In the genomic region with DNA sequence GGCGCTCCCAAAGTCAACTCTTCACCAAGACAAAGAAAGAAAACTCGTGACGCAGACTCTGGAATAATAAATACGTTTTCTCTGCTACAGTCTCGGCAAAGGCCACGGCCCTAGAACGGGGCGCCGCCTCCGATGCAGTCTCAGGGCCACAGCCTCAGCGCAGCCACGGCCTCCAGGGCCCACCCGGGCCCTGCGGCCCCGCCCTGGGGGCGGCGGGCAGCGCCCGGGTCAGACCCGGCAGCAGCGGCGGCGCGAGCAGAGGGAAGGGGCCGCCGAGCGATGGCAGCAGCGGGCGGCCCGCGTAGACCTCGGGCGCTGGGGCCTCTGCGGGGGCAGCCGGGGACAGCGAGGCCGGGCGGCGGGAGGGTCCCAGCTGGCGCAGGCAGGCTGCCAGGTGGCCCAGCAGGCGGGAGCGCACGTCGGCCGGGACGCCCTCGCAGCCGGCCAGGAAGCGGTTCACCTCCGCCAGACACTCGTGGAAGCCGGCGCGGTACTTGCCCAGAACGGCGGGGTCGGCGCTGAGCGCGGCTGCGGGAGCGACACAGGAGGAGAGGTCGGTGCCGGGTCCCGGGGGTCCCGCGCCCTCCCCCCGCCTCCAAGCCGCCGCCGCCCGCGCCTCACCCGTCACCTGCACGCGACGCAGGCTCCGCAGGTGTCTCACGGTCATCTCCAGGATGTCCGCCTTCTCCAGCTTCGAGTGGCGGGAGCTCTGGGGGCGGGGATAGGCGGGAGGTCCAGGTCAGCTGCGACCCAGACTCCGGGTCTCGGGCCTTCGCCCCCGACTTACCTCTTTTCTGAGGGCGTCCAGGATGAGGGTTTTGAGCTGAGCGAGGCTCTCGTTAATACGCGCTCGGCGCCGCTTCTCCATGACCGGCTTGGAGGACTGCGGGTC, we compare ENCODE assay signal across 1 cellular context.
TF ChIP-seq lines count a peak whose summit lies in the region.

No MANE protein-coding gene starts in this region.

TF ChIP-seq in K562, 482 proteins besides CTCF, POLR2A, EP300 and RAD21 (continued from another document and continues in another):
- TF ChIP-seq, protein P1, sequence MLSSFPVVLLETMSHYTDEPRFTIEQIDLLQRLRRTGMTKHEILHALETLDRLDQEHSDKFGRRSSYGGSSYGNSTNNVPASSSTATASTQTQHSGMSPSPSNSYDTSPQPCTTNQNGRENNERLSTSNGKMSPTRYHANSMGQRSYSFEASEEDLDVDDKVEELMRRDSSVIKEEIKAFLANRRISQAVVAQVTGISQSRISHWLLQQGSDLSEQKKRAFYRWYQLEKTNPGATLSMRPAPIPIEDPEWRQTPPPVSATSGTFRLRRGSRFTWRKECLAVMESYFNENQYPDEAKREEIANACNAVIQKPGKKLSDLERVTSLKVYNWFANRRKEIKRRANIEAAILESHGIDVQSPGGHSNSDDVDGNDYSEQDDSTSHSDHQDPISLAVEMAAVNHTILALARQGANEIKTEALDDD (IDR thresholded peaks at IDR 0.05) = no peak
- TF ChIP-seq MAZ (CRISPR knock-in tag; conservative IDR thresholded peaks at IDR 0.05 in 1 of 2, IDR thresholded peaks at IDR 0.05 in 1 of 2) (peak; percentile 12 to 45; a peak in 2 of 4 replicates), POLR2B (IDR thresholded peaks at IDR 0.05; ENCODE audit: low read depth, partially characterized antibody) (no peak), KLF16 (IDR thresholded peaks at IDR 0.05) (no peak), NCOA1 (IDR thresholded peaks at IDR 0.05; ENCODE audit: low read depth) (no peak), E2F3 (CRISPR knock-in tag; IDR thresholded peaks at IDR 0.05) (no peak), NFIC (IDR thresholded peaks at IDR 0.05) (peak; percentile 66), PTRF (tag; IDR thresholded peaks at IDR 0.05) (no peak), HNRNPK (IDR thresholded peaks at IDR 0.05; ENCODE audit: low read depth, low read length, poor library complexity, severe bottlenecking) (peak; percentile 29), DMBX1 (CRISPR knock-in tag; IDR thresholded peaks at IDR 0.05; ENCODE audit: borderline replicate concordance) (0 out of 2 replicates have a peak, but pooled peaks have one; percentile 10), CREM (IDR thresholded peaks at IDR 0.05; ENCODE audit: low read depth) (peak; percentile 80), NCOA4 (IDR thresholded peaks at IDR 0.05; ENCODE audit: partially characterized antibody) (no peak), SMAD4 (CRISPR knock-in tag; conservative IDR thresholded peaks at IDR 0.05) (peak; percentile 43; the same call in 1 of the 2 replicates), NONO (IDR thresholded peaks at IDR 0.05; ENCODE audit: low read depth in 2 of 2, low read length in 1 of 2) (peak in 1 of 2 experiments; percentile 62; a peak in 2 of 4 replicates), SAP30 (IDR thresholded peaks at IDR 0.05; ENCODE audit: borderline replicate concordance, insufficient read depth, low read depth, low read length, poor library complexity, severe bottlenecking) (peak; percentile 56), TOE1 (IDR thresholded peaks at IDR 0.05; ENCODE audit: borderline replicate concordance) (no peak), TOE1 (CRISPR knock-in tag; IDR thresholded peaks at IDR 0.05; ENCODE audit: borderline replicate concordance, low read depth) (no peak), ZNF274 (IDR thresholded peaks at IDR 0.05; ENCODE audit: borderline replicate concordance, low read depth, low read length) (no peak), POU5F1 (IDR thresholded peaks at IDR 0.05; ENCODE audit: borderline replicate concordance, low read depth, low read length, partially characterized antibody) (no peak), RB1 (IDR thresholded peaks at IDR 0.05; ENCODE audit: low read depth) (0 out of 2 replicates have a peak, but pooled peaks have one; percentile 50), GATAD2B (IDR thresholded peaks at IDR 0.05; ENCODE audit: borderline replicate concordance) (peak; percentile 91; the same call in 1 of the 2 replicates), EZH2 (IDR thresholded peaks at IDR 0.05; ENCODE audit: borderline replicate concordance, low read depth, low read length) (no peak), ZNF431 (CRISPR knock-in tag; IDR thresholded peaks at IDR 0.05) (0 out of 2 replicates have a peak, but pooled peaks have one; percentile 51), GATAD2A (IDR thresholded peaks at IDR 0.05) (no peak), SMAD3 (CRISPR knock-in tag; conservative IDR thresholded peaks at IDR 0.05) (no peak), ARID2 (IDR thresholded peaks at IDR 0.05) (no peak), POLR2G (IDR thresholded peaks at IDR 0.05; ENCODE audit: low read depth, low read length) (peak; percentile 14; the same call in 1 of the 2 replicates), ETV5 (CRISPR knock-in tag; IDR thresholded peaks at IDR 0.05; ENCODE audit: low read depth) (no peak), COPS2 (conservative IDR thresholded peaks at IDR 0.05) (no peak), CCNT2 (IDR thresholded peaks at IDR 0.05; ENCODE audit: borderline replicate concordance, extremely low read depth, insufficient read length, low read depth, low read length) (peak; percentile 67), L3MBTL2 (IDR thresholded peaks at IDR 0.05) (peak; percentile 65), PRPF4 (IDR thresholded peaks at IDR 0.05; ENCODE audit: insufficient read depth, low read depth, low read length, poor library complexity, severe bottlenecking) (peak; percentile 10), NCOA6 (IDR thresholded peaks at IDR 0.05) (no peak), TCF7L2 (IDR thresholded peaks at IDR 0.05; ENCODE audit: low read depth, low read length) (no peak), ZBTB1 (CRISPR knock-in tag; IDR thresholded peaks at IDR 0.05; ENCODE audit: borderline replicate concordance, low read depth) (0 out of 2 replicates have a peak, but pooled peaks have one; percentile 28), TARDBP (IDR thresholded peaks at IDR 0.05) (no peak), SIN3B (IDR thresholded peaks at IDR 0.05; ENCODE audit: low read depth) (peak; percentile 60), ZNF253 (CRISPR knock-in tag; conservative IDR thresholded peaks at IDR 0.05) (no peak), GABPB1 (CRISPR knock-in tag; IDR thresholded peaks at IDR 0.05) (peak; percentile 21; the same call in 1 of the 2 replicates), RBM25 (IDR thresholded peaks at IDR 0.05; ENCODE audit: low read depth, low read length, severe bottlenecking) (no peak)
- TF ChIP-seq, protein P2, sequence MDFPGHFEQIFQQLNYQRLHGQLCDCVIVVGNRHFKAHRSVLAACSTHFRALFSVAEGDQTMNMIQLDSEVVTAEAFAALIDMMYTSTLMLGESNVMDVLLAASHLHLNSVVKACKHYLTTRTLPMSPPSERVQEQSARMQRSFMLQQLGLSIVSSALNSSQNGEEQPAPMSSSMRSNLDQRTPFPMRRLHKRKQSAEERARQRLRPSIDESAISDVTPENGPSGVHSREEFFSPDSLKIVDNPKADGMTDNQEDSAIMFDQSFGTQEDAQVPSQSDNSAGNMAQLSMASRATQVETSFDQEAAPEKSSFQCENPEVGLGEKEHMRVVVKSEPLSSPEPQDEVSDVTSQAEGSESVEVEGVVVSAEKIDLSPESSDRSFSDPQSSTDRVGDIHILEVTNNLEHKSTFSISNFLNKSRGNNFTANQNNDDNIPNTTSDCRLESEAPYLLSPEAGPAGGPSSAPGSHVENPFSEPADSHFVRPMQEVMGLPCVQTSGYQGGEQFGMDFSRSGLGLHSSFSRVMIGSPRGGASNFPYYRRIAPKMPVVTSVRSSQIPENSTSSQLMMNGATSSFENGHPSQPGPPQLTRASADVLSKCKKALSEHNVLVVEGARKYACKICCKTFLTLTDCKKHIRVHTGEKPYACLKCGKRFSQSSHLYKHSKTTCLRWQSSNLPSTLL (IDR thresholded peaks at IDR 0.05) = no peak
- TF ChIP-seq, protein P3, sequence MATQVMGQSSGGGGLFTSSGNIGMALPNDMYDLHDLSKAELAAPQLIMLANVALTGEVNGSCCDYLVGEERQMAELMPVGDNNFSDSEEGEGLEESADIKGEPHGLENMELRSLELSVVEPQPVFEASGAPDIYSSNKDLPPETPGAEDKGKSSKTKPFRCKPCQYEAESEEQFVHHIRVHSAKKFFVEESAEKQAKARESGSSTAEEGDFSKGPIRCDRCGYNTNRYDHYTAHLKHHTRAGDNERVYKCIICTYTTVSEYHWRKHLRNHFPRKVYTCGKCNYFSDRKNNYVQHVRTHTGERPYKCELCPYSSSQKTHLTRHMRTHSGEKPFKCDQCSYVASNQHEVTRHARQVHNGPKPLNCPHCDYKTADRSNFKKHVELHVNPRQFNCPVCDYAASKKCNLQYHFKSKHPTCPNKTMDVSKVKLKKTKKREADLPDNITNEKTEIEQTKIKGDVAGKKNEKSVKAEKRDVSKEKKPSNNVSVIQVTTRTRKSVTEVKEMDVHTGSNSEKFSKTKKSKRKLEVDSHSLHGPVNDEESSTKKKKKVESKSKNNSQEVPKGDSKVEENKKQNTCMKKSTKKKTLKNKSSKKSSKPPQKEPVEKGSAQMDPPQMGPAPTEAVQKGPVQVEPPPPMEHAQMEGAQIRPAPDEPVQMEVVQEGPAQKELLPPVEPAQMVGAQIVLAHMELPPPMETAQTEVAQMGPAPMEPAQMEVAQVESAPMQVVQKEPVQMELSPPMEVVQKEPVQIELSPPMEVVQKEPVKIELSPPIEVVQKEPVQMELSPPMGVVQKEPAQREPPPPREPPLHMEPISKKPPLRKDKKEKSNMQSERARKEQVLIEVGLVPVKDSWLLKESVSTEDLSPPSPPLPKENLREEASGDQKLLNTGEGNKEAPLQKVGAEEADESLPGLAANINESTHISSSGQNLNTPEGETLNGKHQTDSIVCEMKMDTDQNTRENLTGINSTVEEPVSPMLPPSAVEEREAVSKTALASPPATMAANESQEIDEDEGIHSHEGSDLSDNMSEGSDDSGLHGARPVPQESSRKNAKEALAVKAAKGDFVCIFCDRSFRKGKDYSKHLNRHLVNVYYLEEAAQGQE (CRISPR knock-in tag; IDR thresholded peaks at IDR 0.05; ENCODE audit: low read depth) = peak; percentile 21; the same call in 1 of the 2 replicates
- TF ChIP-seq, protein P4, sequence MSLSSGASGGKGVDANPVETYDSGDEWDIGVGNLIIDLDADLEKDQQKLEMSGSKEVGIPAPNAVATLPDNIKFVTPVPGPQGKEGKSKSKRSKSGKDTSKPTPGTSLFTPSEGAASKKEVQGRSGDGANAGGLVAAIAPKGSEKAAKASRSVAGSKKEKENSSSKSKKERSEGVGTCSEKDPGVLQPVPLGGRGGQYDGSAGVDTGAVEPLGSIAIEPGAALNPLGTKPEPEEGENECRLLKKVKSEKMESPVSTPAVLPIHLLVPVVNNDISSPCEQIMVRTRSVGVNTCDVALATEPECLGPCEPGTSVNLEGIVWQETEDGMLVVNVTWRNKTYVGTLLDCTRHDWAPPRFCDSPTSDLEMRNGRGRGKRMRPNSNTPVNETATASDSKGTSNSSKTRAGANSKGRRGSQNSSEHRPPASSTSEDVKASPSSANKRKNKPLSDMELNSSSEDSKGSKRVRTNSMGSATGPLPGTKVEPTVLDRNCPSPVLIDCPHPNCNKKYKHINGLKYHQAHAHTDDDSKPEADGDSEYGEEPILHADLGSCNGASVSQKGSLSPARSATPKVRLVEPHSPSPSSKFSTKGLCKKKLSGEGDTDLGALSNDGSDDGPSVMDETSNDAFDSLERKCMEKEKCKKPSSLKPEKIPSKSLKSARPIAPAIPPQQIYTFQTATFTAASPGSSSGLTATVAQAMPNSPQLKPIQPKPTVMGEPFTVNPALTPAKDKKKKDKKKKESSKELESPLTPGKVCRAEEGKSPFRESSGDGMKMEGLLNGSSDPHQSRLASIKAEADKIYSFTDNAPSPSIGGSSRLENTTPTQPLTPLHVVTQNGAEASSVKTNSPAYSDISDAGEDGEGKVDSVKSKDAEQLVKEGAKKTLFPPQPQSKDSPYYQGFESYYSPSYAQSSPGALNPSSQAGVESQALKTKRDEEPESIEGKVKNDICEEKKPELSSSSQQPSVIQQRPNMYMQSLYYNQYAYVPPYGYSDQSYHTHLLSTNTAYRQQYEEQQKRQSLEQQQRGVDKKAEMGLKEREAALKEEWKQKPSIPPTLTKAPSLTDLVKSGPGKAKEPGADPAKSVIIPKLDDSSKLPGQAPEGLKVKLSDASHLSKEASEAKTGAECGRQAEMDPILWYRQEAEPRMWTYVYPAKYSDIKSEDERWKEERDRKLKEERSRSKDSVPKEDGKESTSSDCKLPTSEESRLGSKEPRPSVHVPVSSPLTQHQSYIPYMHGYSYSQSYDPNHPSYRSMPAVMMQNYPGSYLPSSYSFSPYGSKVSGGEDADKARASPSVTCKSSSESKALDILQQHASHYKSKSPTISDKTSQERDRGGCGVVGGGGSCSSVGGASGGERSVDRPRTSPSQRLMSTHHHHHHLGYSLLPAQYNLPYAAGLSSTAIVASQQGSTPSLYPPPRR (CRISPR knock-in tag; IDR thresholded peaks at IDR 0.05; ENCODE audit: borderline replicate concordance) = peak; percentile 78; the same call in 1 of the 2 replicates
- TF ChIP-seq, protein P5, sequence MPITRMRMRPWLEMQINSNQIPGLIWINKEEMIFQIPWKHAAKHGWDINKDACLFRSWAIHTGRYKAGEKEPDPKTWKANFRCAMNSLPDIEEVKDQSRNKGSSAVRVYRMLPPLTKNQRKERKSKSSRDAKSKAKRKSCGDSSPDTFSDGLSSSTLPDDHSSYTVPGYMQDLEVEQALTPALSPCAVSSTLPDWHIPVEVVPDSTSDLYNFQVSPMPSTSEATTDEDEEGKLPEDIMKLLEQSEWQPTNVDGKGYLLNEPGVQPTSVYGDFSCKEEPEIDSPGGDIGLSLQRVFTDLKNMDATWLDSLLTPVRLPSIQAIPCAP (CRISPR knock-in tag; IDR thresholded peaks at IDR 0.05; ENCODE audit: borderline replicate concordance) = no peak
- TF ChIP-seq, protein P6, sequence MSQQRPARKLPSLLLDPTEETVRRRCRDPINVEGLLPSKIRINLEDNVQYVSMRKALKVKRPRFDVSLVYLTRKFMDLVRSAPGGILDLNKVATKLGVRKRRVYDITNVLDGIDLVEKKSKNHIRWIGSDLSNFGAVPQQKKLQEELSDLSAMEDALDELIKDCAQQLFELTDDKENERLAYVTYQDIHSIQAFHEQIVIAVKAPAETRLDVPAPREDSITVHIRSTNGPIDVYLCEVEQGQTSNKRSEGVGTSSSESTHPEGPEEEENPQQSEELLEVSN (IDR thresholded peaks at IDR 0.05; ENCODE audit: borderline replicate concordance in 1 of 2, extremely low read depth in 1 of 2, insufficient read depth in 1 of 2, insufficient read length in 1 of 2, low read depth in 1 of 2, low read length in 1 of 2, poor library complexity in 1 of 2, severe bottlenecking in 1 of 2) = peak; percentile 79 to 95
- TF ChIP-seq, protein P7, sequence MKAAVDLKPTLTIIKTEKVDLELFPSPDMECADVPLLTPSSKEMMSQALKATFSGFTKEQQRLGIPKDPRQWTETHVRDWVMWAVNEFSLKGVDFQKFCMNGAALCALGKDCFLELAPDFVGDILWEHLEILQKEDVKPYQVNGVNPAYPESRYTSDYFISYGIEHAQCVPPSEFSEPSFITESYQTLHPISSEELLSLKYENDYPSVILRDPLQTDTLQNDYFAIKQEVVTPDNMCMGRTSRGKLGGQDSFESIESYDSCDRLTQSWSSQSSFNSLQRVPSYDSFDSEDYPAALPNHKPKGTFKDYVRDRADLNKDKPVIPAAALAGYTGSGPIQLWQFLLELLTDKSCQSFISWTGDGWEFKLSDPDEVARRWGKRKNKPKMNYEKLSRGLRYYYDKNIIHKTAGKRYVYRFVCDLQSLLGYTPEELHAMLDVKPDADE (conservative IDR thresholded peaks at IDR 0.05; ENCODE audit: control insufficient read depth, low read depth, low read length) = 0 out of 2 replicates have a peak, but pooled peaks have one; percentile 15
- TF ChIP-seq, protein P8, sequence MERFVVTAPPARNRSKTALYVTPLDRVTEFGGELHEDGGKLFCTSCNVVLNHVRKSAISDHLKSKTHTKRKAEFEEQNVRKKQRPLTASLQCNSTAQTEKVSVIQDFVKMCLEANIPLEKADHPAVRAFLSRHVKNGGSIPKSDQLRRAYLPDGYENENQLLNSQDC (CRISPR knock-in tag; IDR thresholded peaks at IDR 0.05) = no peak
